Comparison of ENCODE assay signal across 18 cellular contexts in the genomic region with DNA sequence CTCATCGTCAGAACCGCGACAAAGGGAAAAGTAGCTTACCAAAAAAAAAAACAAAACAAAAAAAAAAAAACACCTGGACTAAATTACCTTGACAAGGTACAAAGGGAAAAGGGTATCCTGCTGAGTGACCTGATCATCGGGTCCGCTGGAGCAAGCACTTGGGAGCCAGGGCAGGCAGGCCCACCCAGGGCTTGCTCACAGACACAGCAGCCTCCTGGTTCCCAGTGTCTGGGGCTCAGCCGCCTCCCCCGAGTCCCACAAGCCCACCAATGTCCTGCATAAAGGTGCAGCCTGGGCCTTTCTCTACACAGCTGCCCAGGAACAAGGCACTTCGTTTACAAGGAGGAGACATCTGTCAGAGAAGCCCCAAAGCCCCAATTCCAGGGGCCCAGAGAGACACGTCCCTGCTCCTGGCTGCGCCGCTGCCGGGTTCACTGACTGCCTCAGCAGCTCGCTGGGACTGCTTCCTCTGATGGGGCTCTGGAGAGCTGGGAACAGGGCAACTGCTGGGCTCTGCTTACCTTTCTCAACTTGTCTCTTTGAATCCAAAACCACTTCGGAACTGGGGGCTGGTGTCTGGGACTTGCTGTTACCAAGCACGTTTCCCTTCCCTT.
DNase-seq lines count a peak whose midpoint lies in the region; ATAC-seq, FAIRE-seq and TF ChIP-seq lines count a peak whose summit lies in the region.
"Had no signal": no experiment of that assay in that cellular context is flagged by ENCODE, and none has a peak within 500 bp of the region (broad histone marks: within the 10 kb centered on the region; RNA-seq: fewer than 3 reads in every experiment).

No MANE protein-coding gene starts in this region.

- H3K4me1 Mint-ChIP-seq in CD8-positive, alpha-beta memory T cell = no peaks in the 10 kb centered on the region
- H3K4me1 Mint-ChIP-seq: B cell had no signal

- dilution Hi-C loops in endothelial cell of umbilical vein (cut with MboI; ENCODE audit: extremely low pct_ligation_motif_present, low sequenced_read_pairs) = no loop called here

- H3K79me2 ChIP-seq in endothelial cell of umbilical vein (ENCODE audit: control insufficient read depth, insufficient read depth, low read length) (no peaks in the 10 kb centered on the region), trophoblast cell (ENCODE audit: control insufficient read depth, insufficient read depth, low read length, poor library complexity) (no peaks in the 10 kb centered on the region)

- intact Hi-C loops in endothelial cell of umbilical vein (cut with micrococcal nuclease) = loop anchor here (1.0 kb wide), 1 partner anchor 86 kb away; no protein-coding TSS in a partner anchor

- no peak overlapping the region for H3K27ac ChIP-seq in endothelial cell of umbilical vein (ENCODE audit: insufficient read depth, low read depth, low read length)
- H3K27ac ChIP-seq in trophoblast cell (ENCODE audit: low read depth, low read length) = peak overlapping the region; percentile 33
- H3K27ac ChIP-seq in CD8-positive, alpha-beta memory T cell (ENCODE audit: low read depth, low read length) = no peak overlapping the region
- H3K27ac ChIP-seq: SJSA1 had no signal

- H3K36me3 ChIP-seq in H7 (replicated peaks; ENCODE audit: control insufficient read depth, insufficient read depth, low read length) (peaks cover 6% of the 10 kb centered on the region), endothelial cell of umbilical vein (ENCODE audit: control insufficient read depth in 2 of 2, extremely low read depth in 1 of 2, insufficient read depth in 2 of 2, low read length in 2 of 2) (peaks cover 10 to 12% of the 10 kb centered on the region in 2 experiments), trophoblast cell (ENCODE audit: control insufficient read depth in 1 of 2, insufficient read depth in 2 of 2, low read length in 2 of 2) (peaks cover 11 to 28% of the 10 kb centered on the region in 2 experiments)
- H3K36me3 ChIP-seq in CD8-positive, alpha-beta memory T cell (ENCODE audit: insufficient read depth, low read length) = no peaks in the 10 kb centered on the region

- H2AFZ ChIP-seq in endothelial cell of umbilical vein (ENCODE audit: low read depth, low read length) (no peak overlapping the region), trophoblast cell (ENCODE audit: insufficient read depth, low read length, poor library complexity) (no peak overlapping the region)

- no peak overlapping the region for H4K91ac ChIP-seq in trophoblast cell (ENCODE audit: low read depth, low read length)

- H2BK12ac ChIP-seq in trophoblast cell (ENCODE audit: low read length) = no peak overlapping the region

- ATAC-seq in activated CD4-positive, CD25-positive, alpha-beta regulatory T cell treated with anti-CD3 and anti-CD28 coated beads, Interleukin-2, amount 50 U/mL, for 24 hours = no peak

- H3K9me3 Mint-ChIP-seq in CD8-positive, alpha-beta memory T cell = peaks cover 0 to 16% (median 3%) of the 10 kb centered on the region in 5 donors
- H3K9me3 Mint-ChIP-seq: CD4-positive, alpha-beta T cell had no signal

- no peaks in the 10 kb centered on the region for H3K27me3 ChIP-seq in H7 (ENCODE audit: control insufficient read depth, insufficient read depth, low read length)
- no peaks in the 10 kb centered on the region for H3K27me3 ChIP-seq in endothelial cell of umbilical vein (ENCODE audit: control insufficient read depth in 2 of 2, insufficient read depth in 2 of 2, low read length in 2 of 2)
- no peaks in the 10 kb centered on the region for H3K27me3 ChIP-seq in trophoblast cell (ENCODE audit: insufficient read depth, low read length)
- H3K27me3 ChIP-seq in CD8-positive, alpha-beta memory T cell (ENCODE audit: insufficient read depth, low read length, poor library complexity, severe bottlenecking) = no peaks in the 10 kb centered on the region
- H3K27me3 ChIP-seq: SJSA1 had no signal

- H4K20me1 ChIP-seq in endothelial cell of umbilical vein (replicated peaks; ENCODE audit: control insufficient read depth, extremely low read depth, insufficient read depth, low read length) = no peaks in the 10 kb centered on the region

- no peak overlapping the region for H3K27ac Mint-ChIP-seq in CD8-positive, alpha-beta memory T cell
- H3K27ac Mint-ChIP-seq: B cell; CD4-positive, alpha-beta T cell had no signal

- H3K4me2 ChIP-seq in endothelial cell of umbilical vein (ENCODE audit: insufficient read depth, low read length) = no peak overlapping the region
- H3K4me2 ChIP-seq in trophoblast cell (ENCODE audit: low read length) = no peak overlapping the region

- H3K9ac ChIP-seq in endothelial cell of umbilical vein (replicated peaks; ENCODE audit: extremely low read depth, insufficient read depth, low read length) (no peak overlapping the region), trophoblast cell (ENCODE audit: low read length) (no peak overlapping the region)

- no peak overlapping the region for H2BK5ac ChIP-seq in trophoblast cell (ENCODE audit: low read depth, low read length, poor library complexity)

- H3K27me3 Mint-ChIP-seq in CD8-positive, alpha-beta memory T cell = peaks cover 0 to 6% of the 10 kb centered on the region in 2 donors
- H3K27me3 Mint-ChIP-seq: B cell; CD4-positive, alpha-beta T cell had no signal

- CTCF ChIA-PET in endothelial cell of umbilical vein (lab: Charles Lee) = interaction anchor here (0.7 to 1.0 kb wide), 4 partner anchors 9 to 19 kb away, joined by 3 to 5 read pairs (median 3); no protein-coding TSS in a partner anchor
- CTCF ChIA-PET in CD8-positive, alpha-beta memory T cell (lab: Charles Lee) = no interaction called here

- no peak overlapping the region for H2BK120ac ChIP-seq in trophoblast cell (ENCODE audit: insufficient read depth, low read length, poor library complexity)

- no peak overlapping the region for H4K8ac ChIP-seq in trophoblast cell (ENCODE audit: low read depth, low read length)

- H3K4ac ChIP-seq in trophoblast cell (ENCODE audit: low read depth, low read length) = no peak overlapping the region

- peaks cover 2% of the 10 kb centered on the region for H3K79me1 ChIP-seq in trophoblast cell (ENCODE audit: low read length)

- FAIRE-seq in endothelial cell of umbilical vein (lab: Jason Lieb, UNC) = no peak
- FAIRE-seq: D721Med had no signal

- no peak overlapping the region for H3K18ac ChIP-seq in trophoblast cell (ENCODE audit: low read length)

- WGBS in trophoblast cell (ENCODE audit: extremely low coverage, insufficient coverage, insufficient read length) = no CpG with 5 or more reads among the region's 15 CpGs

- no peaks in the 10 kb centered on the region for H3K9me1 ChIP-seq in endothelial cell of umbilical vein (replicated peaks; ENCODE audit: control insufficient read depth, extremely low read depth, insufficient read depth, low read length)

- H3K4me3 Mint-ChIP-seq in CD8-positive, alpha-beta memory T cell = no peak overlapping the region
- H3K4me3 Mint-ChIP-seq: B cell; CD4-positive, alpha-beta T cell had no signal

- H3K23ac ChIP-seq in trophoblast cell (ENCODE audit: low read length) = no peak overlapping the region

- DNase-seq in H7 (peak; percentile 58), NCI-H345 treated with DMSO at 0.1 percent for 48 hours (lab: John Stamatoyannopoulos, UW; ENCODE audit: unreplicated experiment) (peak; percentile 36), endothelial cell of umbilical vein (ENCODE audit: low read depth, low spot score) (no peak), trophoblast cell (no peak), NCI-H1436 treated with DMSO at 0.1 percent for 48 hours (lab: John Stamatoyannopoulos, UW) (no peak)
- DNase-seq in CD8-positive, alpha-beta memory T cell = no peak
- DNase-seq: ACHN; CD4-positive, alpha-beta T cell; DND-41; GDM1; Kasumi-1; OCI-M1; RPMI8226 had no signal

- TF ChIP-seq CTCF in endothelial cell of umbilical vein (IDR thresholded peaks at IDR 0.05; ENCODE audit: extremely low read depth in 1 of 2, insufficient read depth in 1 of 2, low read depth in 1 of 2, low read length in 2 of 2) = no peak

- TF ChIP-seq POLR2A in endothelial cell of umbilical vein (IDR thresholded peaks at IDR 0.05; ENCODE audit: low read depth, low read length) = no peak

- H3K36me3 Mint-ChIP-seq in CD8-positive, alpha-beta memory T cell = peaks cover 0 to 6% (median 2%) of the 10 kb centered on the region in 3 donors

- no peak overlapping the region for H4K12ac ChIP-seq in trophoblast cell (ENCODE audit: low read depth, low read length)

- H3K4me3 ChIP-seq in H7 (ENCODE audit: insufficient read depth, low read depth, low read length) = no peak overlapping the region
- H3K4me3 ChIP-seq in endothelial cell of umbilical vein (replicated peaks in 1 of 3; ENCODE audit: insufficient read depth in 1 of 3, low read depth in 1 of 3, low read length in 3 of 3) = no peak overlapping the region
- H3K4me3 ChIP-seq in trophoblast cell (ENCODE audit: low read depth, low read length) = no peak overlapping the region
- H3K4me3 ChIP-seq in CD8-positive, alpha-beta memory T cell (ENCODE audit: low read length) = no peak overlapping the region
- H3K4me3 ChIP-seq: HAP-1, SJSA1 had no signal

- H2AK5ac ChIP-seq in trophoblast cell (ENCODE audit: low read length) = no peak overlapping the region

- H3K14ac ChIP-seq in trophoblast cell (ENCODE audit: low read length) = no peak overlapping the region

- H3K9me3 ChIP-seq in endothelial cell of umbilical vein (replicated peaks; ENCODE audit: control insufficient read depth, insufficient read depth, low read length) (no peaks in the 10 kb centered on the region), trophoblast cell (ENCODE audit: insufficient read depth, low read depth, low read length) (no peaks in the 10 kb centered on the region)
- no peaks in the 10 kb centered on the region for H3K9me3 ChIP-seq in CD8-positive, alpha-beta memory T cell (ENCODE audit: low read length)
- H3K9me3 ChIP-seq: HAP-1, SJSA1 had no signal

- H3K4me1 ChIP-seq in endothelial cell of umbilical vein (ENCODE audit: control insufficient read depth, extremely low read depth, insufficient read depth, low read length) (no peaks in the 10 kb centered on the region), trophoblast cell (ENCODE audit: control insufficient read depth in 1 of 2, insufficient read depth in 2 of 2, low read length in 2 of 2) (peaks cover 0 to 8% of the 10 kb centered on the region in 2 experiments)
- H3K4me1 ChIP-seq in CD8-positive, alpha-beta memory T cell (ENCODE audit: insufficient read depth, low read length) = no peaks in the 10 kb centered on the region
- H3K4me1 ChIP-seq: HAP-1, SJSA1 had no signal

- POLR2A ChIA-PET in endothelial cell of umbilical vein (lab: Charles Lee) = no interaction called here
- POLR2A ChIA-PET in CD8-positive, alpha-beta memory T cell (lab: Charles Lee) = no interaction called here

- TSS peak; percentile 19 for BruUV-seq in endothelial cell of umbilical vein (replicated peaks; lab: Mats Ljungman, UMichigan)

TF ChIP-seq in endothelial cell of umbilical vein, 7 proteins besides CTCF, POLR2A, EP300 and RAD21 (continues in another document):
- TF ChIP-seq, protein P1, sequence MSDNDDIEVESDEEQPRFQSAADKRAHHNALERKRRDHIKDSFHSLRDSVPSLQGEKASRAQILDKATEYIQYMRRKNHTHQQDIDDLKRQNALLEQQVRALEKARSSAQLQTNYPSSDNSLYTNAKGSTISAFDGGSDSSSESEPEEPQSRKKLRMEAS (IDR thresholded peaks at IDR 0.05; ENCODE audit: insufficient read depth, insufficient read length) = no peak
- TF ChIP-seq MYC (IDR thresholded peaks at IDR 0.05; ENCODE audit: low read depth, low read length) (no peak), JUN (IDR thresholded peaks at IDR 0.05; ENCODE audit: borderline replicate concordance, insufficient read depth, insufficient read length, low read depth) (no peak)

Comparison
In these comparisons a context has a peak if more than half of its experiments do, and no peak if none do; other contexts are left out.
1. DNase-seq: peak in H7 (single experiment) and NCI-H345 treated with DMSO at 0.1 percent for 48 hours (single experiment); none in endothelial cell of umbilical vein (single experiment), trophoblast cell (0 of 2), CD8-positive, alpha-beta memory T cell (0 of 5) and NCI-H1436 treated with DMSO at 0.1 percent for 48 hours (single experiment).